Comparison of ENCODE assay signal across 37 cellular contexts in the genomic region with DNA sequence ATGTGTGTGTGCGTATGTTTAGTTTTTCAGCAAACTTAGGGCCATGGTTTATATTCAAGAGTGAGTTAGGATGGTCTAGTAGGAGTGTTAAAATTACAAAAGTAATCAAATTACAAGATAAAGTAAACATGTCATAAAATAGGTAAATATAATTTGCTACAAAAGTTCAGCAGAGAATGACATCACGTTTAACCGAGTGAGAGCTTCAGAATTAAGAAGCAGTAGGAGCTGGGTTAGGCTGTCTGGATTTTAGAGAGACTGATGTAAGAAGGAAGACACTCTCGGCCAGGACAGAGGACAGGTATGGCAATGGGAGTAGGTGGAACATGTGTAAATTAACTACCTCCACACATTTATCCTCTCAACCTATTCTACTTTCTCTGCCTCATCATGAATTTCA. TPM values are rescaled to one million over a fixed set of nuclear protein-coding genes. Genes with fewer than 3 reads are reported as not detected.
"Had no signal": no experiment of that assay in that cellular context is flagged by ENCODE, and none has a peak within 500 bp of the region (broad histone marks: within the 10 kb centered on the region; RNA-seq: fewer than 3 reads in every experiment).

No MANE protein-coding gene starts in this region.

- H3K4me3 Mint-ChIP-seq: activated CD4-positive, alpha-beta memory T cell treated with anti-CD3 and anti-CD28 coated beads, Interleukin-2, amount 10 ng/mL, durations not matched to agents 7 days and 5 days; activated naive CD4-positive, alpha-beta T cell treated with anti-CD3 and anti-CD28 coated beads, Interleukin-2, amount 50 U/mL, for 24 hours; activated naive CD8-positive, alpha-beta T cell treated with anti-CD3 and anti-CD28 coated beads, Interleukin-2, amount 10 ng/mL, durations not matched to agents 7 days and 5 days; activated T-cell treated with anti-CD3 and anti-CD28 coated beads, Interleukin-2, amount 50 U/mL, for 24 hours; central memory CD8-positive, alpha-beta T cell had no signal

- H3K27me3 ChIP-seq: ascending aorta, cardiac muscle cell had no signal

- H3K36me3 Mint-ChIP-seq: activated naive CD4-positive, alpha-beta T cell treated with anti-CD3 and anti-CD28 coated beads, Interleukin-2, amount 50 U/mL, for 24 hours; activated naive CD8-positive, alpha-beta T cell treated with anti-CD3 and anti-CD28 coated beads, Interleukin-2, amount 10 ng/mL, durations not matched to agents 7 days and 5 days had no signal

- H3K4me2 ChIP-seq: PC-9 had no signal

- H3K9me3 ChIP-seq: ascending aorta had no signal

- ATAC-seq: Right ventricle myocardium inferior, SK-N-SH treated with all-trans-retinoic acid at 6 μM for 48 hours had no signal

- H3K27ac Mint-ChIP-seq: activated CD4-positive, alpha-beta memory T cell treated with anti-CD3 and anti-CD28 coated beads, Interleukin-2, amount 10 ng/mL, durations not matched to agents 7 days and 5 days; activated naive CD4-positive, alpha-beta T cell treated with anti-CD3 and anti-CD28 coated beads, Interleukin-2, amount 50 U/mL, for 24 hours; activated naive CD8-positive, alpha-beta T cell treated with anti-CD3 and anti-CD28 coated beads, Interleukin-2, amount 10 ng/mL, durations not matched to agents 7 days and 5 days; activated T-cell treated with anti-CD3 and anti-CD28 coated beads, Interleukin-2, amount 50 U/mL, for 24 hours; activated T-helper 2 cell treated with anti-CD3 and anti-CD28 coated beads, Interferon-gamma antibody, Interleukin-2, Interleukin-4, amounts not matched to agents 10 μg/mL and 5 μg/mL and 100 μg/mL, durations not matched to agents 14 hours and 24 hours and 36 hours had no signal

- H2AFZ ChIP-seq: PC-9 had no signal

- H3K9me3 Mint-ChIP-seq: central memory CD8-positive, alpha-beta T cell had no signal

- H3K4me1 ChIP-seq: ascending aorta had no signal

- H3K36me3 ChIP-seq: ascending aorta, cardiac muscle cell, WERI-Rb-1 had no signal

- H3K4me1 Mint-ChIP-seq: activated CD4-positive, alpha-beta memory T cell treated with anti-CD3 and anti-CD28 coated beads, Interleukin-2, amount 10 ng/mL, durations not matched to agents 7 days and 5 days; activated naive CD4-positive, alpha-beta T cell treated with anti-CD3 and anti-CD28 coated beads, Interleukin-2, amount 50 U/mL, for 24 hours; activated naive CD8-positive, alpha-beta T cell treated with anti-CD3 and anti-CD28 coated beads, Interleukin-2, amount 10 ng/mL, durations not matched to agents 7 days and 5 days; central memory CD8-positive, alpha-beta T cell had no signal

- H3K27me3 Mint-ChIP-seq: activated CD4-positive, alpha-beta memory T cell treated with anti-CD3 and anti-CD28 coated beads, Interleukin-2, amount 10 ng/mL, durations not matched to agents 7 days and 5 days; activated naive CD4-positive, alpha-beta T cell treated with anti-CD3 and anti-CD28 coated beads, Interleukin-2, amount 50 U/mL, for 24 hours; activated naive CD8-positive, alpha-beta T cell treated with anti-CD3 and anti-CD28 coated beads, Interleukin-2, amount 10 ng/mL, durations not matched to agents 7 days and 5 days; activated T-cell treated with anti-CD3 and anti-CD28 coated beads, Interleukin-2, amount 50 U/mL, for 24 hours; central memory CD8-positive, alpha-beta T cell had no signal

- H3K4me3 ChIP-seq: ascending aorta, cardiac muscle cell, PC-9 had no signal

- FAIRE-seq: RCC 7860 had no signal

- DNase-seq: activated CD4-positive, alpha-beta memory T cell treated with anti-CD3 and anti-CD28 coated beads, Interleukin-2, amount 10 ng/mL, durations not matched to agents 7 days and 5 days; activated CD4-positive, alpha-beta T cell treated with anti-CD3 and anti-CD28 coated beads for 1 hour; activated CD4-positive, alpha-beta T cell treated with anti-CD3 and anti-CD28 coated beads for 48 hours; activated CD4-positive, CD25-positive, alpha-beta regulatory T cell; activated gamma-delta T cell; activated naive CD4-positive, alpha-beta T cell treated with Interleukin-2 at 50 U/mL for 16 hours; activated naive CD8-positive, alpha-beta T cell treated with anti-CD3 and anti-CD28 coated beads, Interleukin-2, amount 10 ng/mL, durations not matched to agents 7 days and 5 days; activated T-cell treated with anti-CD3 and anti-CD28 coated beads, Interleukin-2, amount 50 U/mL, for 24 hours; amygdala; Karpas-422; KBM-7; NCI-H1105; NCI-H1417 treated with DMSO at 0.1 percent for 48 hours; NCI-H1694 treated with DMSO at 0.1 percent for 48 hours; NCI-H2029; NCI-H345; NCI-H524 treated with DMSO at 0.1 percent for 48 hours; NCI-H82; NK-92 treated with Interleukin-12 subunit alpha and Interleukin-12 subunit beta, amount 100 ng/mL, for 24 hours; PC-9; SIG-M5; T-helper 1 cell; T-helper 2 cell; T-helper 9 cell; WERI-Rb-1 had no signal

- H3K27ac ChIP-seq: ascending aorta, cardiac muscle cell, PC-9, RWPE1, WERI-Rb-1 had no signal

RNA-seq across cellular contexts. Expression of a gene that starts 58.4 kb away (rescaled TPM):
- total RNA-seq: activated CD4-positive, alpha-beta memory T cell treated with anti-CD3 and anti-CD28 coated beads, Interleukin-2, amount 10 ng/mL, durations not matched to agents 7 days and 5 days; activated naive CD8-positive, alpha-beta T cell treated with anti-CD3 and anti-CD28 coated beads, Interleukin-2, amount 10 ng/mL, durations not matched to agents 7 days and 5 days; activated T-helper 2 cell treated with anti-CD3 and anti-CD28 coated beads, Interferon-gamma antibody, Interleukin-2, Interleukin-4, amounts not matched to agents 10 μg/mL and 5 μg/mL and 100 μg/mL, durations not matched to agents 14 hours and 24 hours and 36 hours; ascending aorta; cardiac muscle cell; MCF 10A; PC-9; Right ventricle myocardium inferior; SK-MEL-5 had no signal
- polyA plus RNA-seq: adipose tissue, cardiac muscle cell had no signal
